In the genomic region with DNA sequence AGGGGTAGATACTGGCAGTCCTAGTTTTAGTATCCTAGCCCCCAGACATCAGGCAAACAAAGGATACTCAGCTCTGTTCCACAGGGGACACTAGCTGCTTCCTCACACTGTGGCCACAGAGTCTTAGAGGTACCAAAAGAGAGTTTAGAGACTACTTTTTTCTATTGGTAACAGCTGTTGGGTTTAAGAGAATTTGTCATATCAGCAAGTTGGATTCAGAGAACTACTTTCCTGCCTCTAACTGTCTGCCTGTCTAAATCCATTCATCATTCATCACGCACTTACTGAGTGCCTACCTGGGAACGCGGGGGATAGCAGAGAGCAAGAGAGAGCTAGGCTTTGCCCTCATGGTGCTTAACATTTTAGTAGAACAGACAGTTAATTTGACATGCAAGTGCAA, we compare ENCODE assay signal across 1 cellular context.
TF ChIP-seq lines count a peak whose summit lies in the region.

No MANE protein-coding gene starts in this region.

TF ChIP-seq in liver, 16 proteins besides CTCF, POLR2A, EP300 and RAD21 (continued from another document):
- TF ChIP-seq RXRA (IDR thresholded peaks at IDR 0.05) (no peak), FOXA1 (IDR thresholded peaks at IDR 0.05) (no peak), HNF4G (IDR thresholded peaks at IDR 0.05) (no peak), EGR1 (IDR thresholded peaks at IDR 0.05; ENCODE audit: low read depth in 2 of 2) (no peak), GABPA (IDR thresholded peaks at IDR 0.05 in 1 of 2, conservative IDR thresholded peaks at IDR 0.05 in 1 of 2) (no peak), SP1 (IDR thresholded peaks at IDR 0.05) (no peak)
- TF ChIP-seq, protein P1, sequence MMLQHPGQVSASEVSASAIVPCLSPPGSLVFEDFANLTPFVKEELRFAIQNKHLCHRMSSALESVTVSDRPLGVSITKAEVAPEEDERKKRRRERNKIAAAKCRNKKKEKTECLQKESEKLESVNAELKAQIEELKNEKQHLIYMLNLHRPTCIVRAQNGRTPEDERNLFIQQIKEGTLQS (IDR thresholded peaks at IDR 0.05) = no peak
- TF ChIP-seq, protein P2, sequence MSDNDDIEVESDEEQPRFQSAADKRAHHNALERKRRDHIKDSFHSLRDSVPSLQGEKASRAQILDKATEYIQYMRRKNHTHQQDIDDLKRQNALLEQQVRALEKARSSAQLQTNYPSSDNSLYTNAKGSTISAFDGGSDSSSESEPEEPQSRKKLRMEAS (IDR thresholded peaks at IDR 0.05) = no peak
- TF ChIP-seq, protein P3, sequence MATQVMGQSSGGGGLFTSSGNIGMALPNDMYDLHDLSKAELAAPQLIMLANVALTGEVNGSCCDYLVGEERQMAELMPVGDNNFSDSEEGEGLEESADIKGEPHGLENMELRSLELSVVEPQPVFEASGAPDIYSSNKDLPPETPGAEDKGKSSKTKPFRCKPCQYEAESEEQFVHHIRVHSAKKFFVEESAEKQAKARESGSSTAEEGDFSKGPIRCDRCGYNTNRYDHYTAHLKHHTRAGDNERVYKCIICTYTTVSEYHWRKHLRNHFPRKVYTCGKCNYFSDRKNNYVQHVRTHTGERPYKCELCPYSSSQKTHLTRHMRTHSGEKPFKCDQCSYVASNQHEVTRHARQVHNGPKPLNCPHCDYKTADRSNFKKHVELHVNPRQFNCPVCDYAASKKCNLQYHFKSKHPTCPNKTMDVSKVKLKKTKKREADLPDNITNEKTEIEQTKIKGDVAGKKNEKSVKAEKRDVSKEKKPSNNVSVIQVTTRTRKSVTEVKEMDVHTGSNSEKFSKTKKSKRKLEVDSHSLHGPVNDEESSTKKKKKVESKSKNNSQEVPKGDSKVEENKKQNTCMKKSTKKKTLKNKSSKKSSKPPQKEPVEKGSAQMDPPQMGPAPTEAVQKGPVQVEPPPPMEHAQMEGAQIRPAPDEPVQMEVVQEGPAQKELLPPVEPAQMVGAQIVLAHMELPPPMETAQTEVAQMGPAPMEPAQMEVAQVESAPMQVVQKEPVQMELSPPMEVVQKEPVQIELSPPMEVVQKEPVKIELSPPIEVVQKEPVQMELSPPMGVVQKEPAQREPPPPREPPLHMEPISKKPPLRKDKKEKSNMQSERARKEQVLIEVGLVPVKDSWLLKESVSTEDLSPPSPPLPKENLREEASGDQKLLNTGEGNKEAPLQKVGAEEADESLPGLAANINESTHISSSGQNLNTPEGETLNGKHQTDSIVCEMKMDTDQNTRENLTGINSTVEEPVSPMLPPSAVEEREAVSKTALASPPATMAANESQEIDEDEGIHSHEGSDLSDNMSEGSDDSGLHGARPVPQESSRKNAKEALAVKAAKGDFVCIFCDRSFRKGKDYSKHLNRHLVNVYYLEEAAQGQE (IDR thresholded peaks at IDR 0.05) = no peak
- TF ChIP-seq, protein P4, sequence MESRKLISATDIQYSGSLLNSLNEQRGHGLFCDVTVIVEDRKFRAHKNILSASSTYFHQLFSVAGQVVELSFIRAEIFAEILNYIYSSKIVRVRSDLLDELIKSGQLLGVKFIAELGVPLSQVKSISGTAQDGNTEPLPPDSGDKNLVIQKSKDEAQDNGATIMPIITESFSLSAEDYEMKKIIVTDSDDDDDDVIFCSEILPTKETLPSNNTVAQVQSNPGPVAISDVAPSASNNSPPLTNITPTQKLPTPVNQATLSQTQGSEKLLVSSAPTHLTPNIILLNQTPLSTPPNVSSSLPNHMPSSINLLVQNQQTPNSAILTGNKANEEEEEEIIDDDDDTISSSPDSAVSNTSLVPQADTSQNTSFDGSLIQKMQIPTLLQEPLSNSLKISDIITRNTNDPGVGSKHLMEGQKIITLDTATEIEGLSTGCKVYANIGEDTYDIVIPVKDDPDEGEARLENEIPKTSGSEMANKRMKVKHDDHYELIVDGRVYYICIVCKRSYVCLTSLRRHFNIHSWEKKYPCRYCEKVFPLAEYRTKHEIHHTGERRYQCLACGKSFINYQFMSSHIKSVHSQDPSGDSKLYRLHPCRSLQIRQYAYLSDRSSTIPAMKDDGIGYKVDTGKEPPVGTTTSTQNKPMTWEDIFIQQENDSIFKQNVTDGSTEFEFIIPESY (IDR thresholded peaks at IDR 0.05) = no peak
